ENCODE assay signal across 20 cellular contexts in genomic region chr3:175288616-175289015, GRCh38.
DNase-seq lines count a peak whose midpoint lies in the region; FAIRE-seq and TF ChIP-seq lines count a peak whose summit lies in the region.
"Had no signal": no experiment of that assay in that cellular context is flagged by ENCODE, and none has a peak within 500 bp of the region (broad histone marks: within the 10 kb centered on the region; RNA-seq: fewer than 3 reads in every experiment).

No MANE protein-coding gene starts in this region.

- intact Hi-C loops in posterior vena cava (cut with DNase I): no loop called here

- in situ Hi-C loops in ACHN (cut with HindIII; ENCODE audit: low pct_ligation_motif_present, low pct_unique_long_range_greater_than_20kb, low sequenced_read_pairs): no loop called here

- H3K4me3 ChIP-seq in fibroblast of the aortic adventitia (ENCODE audit: low read depth, low read length): no peak overlapping the region
- H3K4me3 ChIP-seq: A549, SJSA1 had no signal

- FAIRE-seq in GM12891 (lab: Jason Lieb, UNC): peak; percentile 33
- FAIRE-seq: A549, D721Med had no signal

- no peak for TF ChIP-seq POLR2A in GM12891 (IDR thresholded peaks at IDR 0.05; ENCODE audit: low read depth, low read length)

- no peak for TF ChIP-seq CTCF in fibroblast of the aortic adventitia (IDR thresholded peaks at IDR 0.05; ENCODE audit: insufficient read depth, low read length)

- DNase-seq in GM12891 (ENCODE audit: insufficient read length, low spot score): no peak
- peak; percentile 11 for DNase-seq in NCI-H2227 treated with DMSO at 0.1 percent for 48 hours (lab: John Stamatoyannopoulos, UW)
- DNase-seq in astrocyte of the hippocampus (ENCODE audit: low read depth, low spot score): peak; percentile 51
- peak; percentile 45 for DNase-seq in fibroblast of the aortic adventitia (ENCODE audit: low read depth)
- no peak for DNase-seq in NCI-H510A treated with DMSO at 0.1 percent for 48 hours (lab: John Stamatoyannopoulos, UW)
- DNase-seq in OCI-M1 (lab: John Stamatoyannopoulos, UW): no peak
- DNase-seq in posterior vena cava (ENCODE audit: low spot score): no peak
- DNase-seq in ACHN: no peak
- DNase-seq: C1 segment of cervical spinal cord; CD8-positive, alpha-beta memory T cell; H7; MV-4-11; NCI-H1436; NCI-H2029; NCI-H2171; NCI-H526; SW 1271 had no signal

TF ChIP-seq in GM12891, 5 proteins besides CTCF, POLR2A, EP300 and RAD21:
- TF ChIP-seq POU2F2 (IDR thresholded peaks at IDR 0.05; ENCODE audit: low read depth, low read length) (no peak), SPI1 (IDR thresholded peaks at IDR 0.05; ENCODE audit: low read depth, low read length) (no peak), POLR2AphosphoS5 (IDR thresholded peaks at IDR 0.05; ENCODE audit: low read depth, low read length) (no peak), PAX5 (IDR thresholded peaks at IDR 0.05; ENCODE audit: insufficient read depth, low read length, severe bottlenecking) (no peak), TAF1 (IDR thresholded peaks at IDR 0.05; ENCODE audit: low read depth, low read length) (no peak)
TF ChIP-seq in GM12891: peak in this region for 0.

Comparison
In these comparisons a context has a peak if more than half of its experiments do, and no peak if none do; other contexts are left out.
1. DNase-seq: peak in NCI-H2227 treated with DMSO at 0.1 percent for 48 hours (single experiment), astrocyte of the hippocampus (single experiment) and fibroblast of the aortic adventitia (single experiment); none in GM12891 (single experiment), NCI-H510A treated with DMSO at 0.1 percent for 48 hours (single experiment), OCI-M1 (single experiment), posterior vena cava (single experiment) and ACHN (single experiment).